Comparison of ENCODE assay signal across 8 cellular contexts in the genomic region with DNA sequence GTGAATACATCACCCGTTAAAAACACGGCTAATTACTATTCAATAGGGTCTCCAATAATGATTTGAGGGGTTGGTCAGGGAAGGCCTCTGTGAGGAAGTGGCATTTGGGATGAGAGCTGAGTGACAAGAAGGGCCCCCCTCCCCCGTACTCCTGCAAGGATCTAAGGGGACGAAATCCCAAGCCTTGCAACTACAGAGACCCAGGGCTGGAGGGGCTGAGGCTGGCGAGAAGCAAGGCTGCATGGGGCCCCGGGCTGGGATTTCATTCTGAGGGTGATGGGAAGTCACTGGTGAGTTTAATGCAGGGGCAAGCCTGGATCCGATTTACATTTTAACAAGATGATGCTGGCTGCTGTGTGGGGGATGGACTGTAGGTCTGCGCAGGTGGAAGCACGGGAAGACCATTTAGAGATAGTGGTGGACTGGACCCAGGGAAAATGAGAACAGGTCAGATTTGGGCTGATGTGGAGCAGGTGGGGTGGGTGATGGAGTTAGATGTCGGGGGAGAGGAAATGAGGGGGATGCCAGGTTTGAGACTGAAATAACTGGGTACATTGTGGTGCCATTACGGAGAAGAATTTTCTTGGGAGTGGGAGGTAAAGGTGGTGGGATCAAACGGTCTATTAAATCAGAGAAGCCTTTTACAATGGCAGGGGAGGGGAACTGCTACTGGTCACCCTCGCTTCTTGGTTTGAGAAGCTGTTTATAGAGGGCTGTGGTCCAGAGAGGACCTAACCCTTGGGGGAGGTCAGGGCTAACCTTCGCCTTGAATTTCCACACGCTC. TPM values are rescaled to one million over a fixed set of nuclear protein-coding genes. Genes with fewer than 3 reads are reported as not detected.
A peak's percentile ranks its signal among the peaks of the same experiment; 100 is the strongest.
DNase-seq lines count a peak whose midpoint lies in the region; ATAC-seq and TF ChIP-seq lines count a peak whose summit lies in the region.

No MANE protein-coding gene starts in this region.

- H3K4me1 ChIP-seq in BE2C (no peaks in the 10 kb centered on the region), Karpas-422 (ENCODE audit: low read length) (peaks cover 32% of the 10 kb centered on the region), colonic mucosa (peaks cover 13% of the 10 kb centered on the region)

- ATAC-seq in natural killer cell (no peak), GM19452 (IDR thresholded peaks at IDR 0.05; ENCODE audit: unreplicated experiment) (no peak), GM19455 (IDR thresholded peaks at IDR 0.05; ENCODE audit: unreplicated experiment) (no peak)

- H3K9me3 Mint-ChIP-seq in natural killer cell = no peaks in the 10 kb centered on the region

- intact Hi-C loops in colonic mucosa (cut with DNase I) (loop anchor here (5.0 kb wide), 1 partner anchor 134 kb away; no protein-coding TSS in a partner anchor), natural killer cell (cut with micrococcal nuclease) (loop anchor here (1.0 kb wide), 1 partner anchor 9 kb away; no protein-coding TSS in a partner anchor)

- TF ChIP-seq CTCF in BE2C (IDR thresholded peaks at IDR 0.05; ENCODE audit: low read depth, low read length) (no peak), colonic mucosa (IDR thresholded peaks at IDR 0.05) (no peak), natural killer cell (IDR thresholded peaks at IDR 0.05) (no peak)

- H3K9me2 ChIP-seq in Karpas-422 (replicated peaks; ENCODE audit: insufficient read depth, low read length) = no peaks in the 10 kb centered on the region

- DNase-seq in BE2C (no peak), Karpas-422 (peak; percentile 55), colonic mucosa (no peak), natural killer cell (no peak), DMS53 treated with DMSO at 0.1 percent for 48 hours (lab: John Stamatoyannopoulos, UW; ENCODE audit: unreplicated experiment) (no peak), DMS153 (lab: John Stamatoyannopoulos, UW) (no peak)

- H3K4me1 Mint-ChIP-seq in natural killer cell = peaks cover 14 to 29% of the 10 kb centered on the region in 2 donors

- peaks cover 28% of the 10 kb centered on the region for H3K79me2 ChIP-seq in Karpas-422 (ENCODE audit: low read length)

- H3K36me3 ChIP-seq in BE2C (peaks cover 15% of the 10 kb centered on the region), Karpas-422 (ENCODE audit: insufficient read depth, low read length) (peaks cover 23% of the 10 kb centered on the region; the same call in 1 of the 2 replicates), colonic mucosa (peaks cover 9% of the 10 kb centered on the region)

- H3K27ac Mint-ChIP-seq in natural killer cell = peak overlapping the region; percentile 97

- H3K27me3 ChIP-seq in BE2C (no peaks in the 10 kb centered on the region), Karpas-422 (ENCODE audit: low read length) (no peaks in the 10 kb centered on the region), colonic mucosa (no peaks in the 10 kb centered on the region)

- H3K4me3 Mint-ChIP-seq in natural killer cell = peak overlapping the region; percentile 96

- peak overlapping the region; percentile 65; the same call in 1 of the 2 replicates for H3K27ac ChIP-seq in Karpas-422 (ENCODE audit: low read length)
- peak overlapping the region; percentile 78 for H3K27ac ChIP-seq in colonic mucosa

- H3K4me2 ChIP-seq in Karpas-422 (ENCODE audit: low read depth, low read length, poor library complexity, severe bottlenecking) = peak overlapping the region; percentile 91

- H3K27me3 Mint-ChIP-seq in natural killer cell (ENCODE audit: low read depth in 2 of 2) = no peaks in the 10 kb centered on the region

- H4K20me1 ChIP-seq in Karpas-422 (ENCODE audit: insufficient read depth, low read depth, low read length) = peaks cover 5% of the 10 kb centered on the region

- H2AFZ ChIP-seq in Karpas-422 (ENCODE audit: low read length) = peak overlapping the region; percentile 31; the same call in 1 of the 2 replicates

- H3K9me3 ChIP-seq in BE2C (no peaks in the 10 kb centered on the region), Karpas-422 (ENCODE audit: low read length) (no peaks in the 10 kb centered on the region), colonic mucosa (no peaks in the 10 kb centered on the region)

- peak overlapping the region; percentile 88 for H3K9ac ChIP-seq in Karpas-422 (ENCODE audit: low read length)
- H3K9ac ChIP-seq in colonic mucosa (ENCODE audit: low read depth in 2 of 2, low read length in 2 of 2) = peak overlapping the region in 1 of 2 donors; percentile 88

- H3K4me3 ChIP-seq in BE2C (ENCODE audit: low read depth, low read length) (peak overlapping the region; percentile 79), Karpas-422 (ENCODE audit: low read length) (peak overlapping the region; percentile 87), colonic mucosa (peak overlapping the region; percentile 75)

- no peaks in the 10 kb centered on the region for H3K36me3 Mint-ChIP-seq in natural killer cell

RNA-seq across cellular contexts. Expression of gene MYBBP1A, which starts 0.9 kb away (rescaled TPM):
- polyA plus RNA-seq in BE2C (2012; ENCODE audit: insufficient read depth, insufficient read length, low read depth) = 97.1 TPM
- 48.2 and 76.6 TPM in 2 replicates for total RNA-seq in Karpas-422 (2014; rRNA removed; shearing (Covaris generic); ENCODE audit: low replicate concordance)
- 10 to 100 TPM; 21.4 to 58.7 TPM for total RNA-seq in colonic mucosa
- 10 to 100 TPM; 50.5 to 58.1 (median 52.7) TPM for total RNA-seq in natural killer cell

RNA-seq across cellular contexts. Expression of gene GGT6, which starts 4.3 kb away (rescaled TPM):
- not detected for polyA plus RNA-seq in BE2C (2012; ENCODE audit: insufficient read depth, insufficient read length, low read depth)
- not detected in 2 replicates for total RNA-seq in Karpas-422 (2014; rRNA removed; shearing (Covaris generic); ENCODE audit: low replicate concordance)
- total RNA-seq in colonic mucosa (100 to 1,000 TPM; 158 to 163 TPM), natural killer cell (not detected)

RNA-seq across cellular contexts. Expression of gene SMTNL2, which starts 28.3 kb away (rescaled TPM):
- polyA plus RNA-seq in BE2C (2012; ENCODE audit: insufficient read depth, insufficient read length, low read depth) = 2.1 TPM
- 0.45 TPM in 1 of 2 replicates, not detected in the other for total RNA-seq in Karpas-422 (2014; rRNA removed; shearing (Covaris generic); ENCODE audit: low replicate concordance)
- total RNA-seq in colonic mucosa (under 1 TPM in 1 of 2 donors, not detected in 1; 0.27 TPM), natural killer cell (not detected)

RNA-seq across cellular contexts. Expression of gene SPNS2, which starts 57.4 kb away (rescaled TPM):
- 3.6 TPM for polyA plus RNA-seq in BE2C (2012; ENCODE audit: insufficient read depth, insufficient read length, low read depth)
- not detected in 2 replicates for total RNA-seq in Karpas-422 (2014; rRNA removed; shearing (Covaris generic); ENCODE audit: low replicate concordance)
- total RNA-seq in colonic mucosa = 10 to 100 TPM; 13.7 to 17.4 TPM
- total RNA-seq in natural killer cell = under 1 TPM; 0.28 to 0.93 (median 0.43) TPM

Comparison
In these comparisons a context has a peak if more than half of its experiments do, and no peak if none do; other contexts are left out.
1. RNA of gene GGT6, which starts 4.3 kb away (total RNA-seq): 158 to 163 TPM in colonic mucosa; not detected in Karpas-422 and not detected in natural killer cell; every median in the first group is over 100 times any median in the second.
2. Peak in every context shown above with its lines, with median percentiles within 50 percentile points of each other: H3K4me3 ChIP-seq.